23 cellular contexts compared by ENCODE assay signal in genomic region chr1:212962509-212962908, GRCh38. TPM values are rescaled to one million over a fixed set of nuclear protein-coding genes. Genes with fewer than 3 reads are reported as not detected.
DNase-seq lines count a peak whose midpoint lies in the region; ATAC-seq, FAIRE-seq and TF ChIP-seq lines count a peak whose summit lies in the region.
"Had no signal": no experiment of that assay in that cellular context is flagged by ENCODE, and none has a peak within 500 bp of the region (broad histone marks: within the 10 kb centered on the region; RNA-seq: fewer than 3 reads in every experiment).

No MANE protein-coding gene starts in this region.

- no CpG with 5 or more reads among the region's 5 CpGs for WGBS in H9 (ENCODE audit: extremely low coverage, insufficient read length, low lambda C conversion rate)
- WGBS in K562 (ENCODE audit: insufficient coverage, low coverage, missing lambda C conversion rate), result 8% methylated on average over 5 of the region's 5 CpGs

- H2BK5ac ChIP-seq in H9 (ENCODE audit: insufficient read length, low read length), result no peak overlapping the region

- DNase-seq in COR-L47 (lab: John Stamatoyannopoulos, UW), result peak; percentile 59
- peak; percentile 23 for DNase-seq in H9
- DNase-seq in NCI-H2029 treated with DMSO at 0.1 percent for 48 hours (lab: John Stamatoyannopoulos, UW), result peak; percentile 10
- no peak for DNase-seq in K562 (ENCODE audit: extremely low read depth in 1 of 4, low spot score in 3 of 4)
- no peak for DNase-seq in activated CD4-positive, alpha-beta T cell treated with anti-CD3 and anti-CD28 coated beads, Interleukin-2, amount 50 U/mL, for 48 hours
- DNase-seq in SHP77 treated with DMSO at 0.1 percent for 48 hours (lab: John Stamatoyannopoulos, UW), result no peak
- no peak for DNase-seq in HEK293T (ENCODE audit: extremely low spot score)
- no peak for DNase-seq in HUDEP-2 (lab: John Stamatoyannopoulos, UW; ENCODE audit: unreplicated experiment in 76 of 76)
- DNase-seq: CD8-positive, alpha-beta T cell; GOT3; HFFc6; MV-4-11; NCI-H146; NCI-H2107; NCI-H226; NCI-H524 treated with DMSO at 0.1 percent for 48 hours had no signal

- intact Hi-C loops in K562 (cut with micrococcal nuclease), result no loop called here

- FAIRE-seq in K562 (lab: Jason Lieb, UNC), result no peak
- FAIRE-seq: D721Med, G401.6, RCC 7860 had no signal

- no TSS peak for BruUV-seq in K562 (replicated peaks; lab: Mats Ljungman, UMichigan)

- no peaks in the 10 kb centered on the region for H3K36me3 ChIP-seq in K562 (ENCODE audit: control insufficient read depth, insufficient read depth, low read length)

- no peaks in the 10 kb centered on the region for H4K20me1 ChIP-seq in H9 (ENCODE audit: control insufficient read depth, insufficient read depth, insufficient read length)
- peaks cover 3% of the 10 kb centered on the region for H4K20me1 ChIP-seq in K562 (replicated peaks; ENCODE audit: control insufficient read depth, insufficient read depth, low read length)
- H4K20me1 ChIP-seq: BLaER1 treated with 17β-estradiol and CSF1 and Interleukin-3, amounts not matched to agents 10 nM and 100 nM had no signal

- H3K4me3 ChIP-seq in K562, result no peak overlapping the region
- H3K4me3 ChIP-seq: BLaER1 treated with 17β-estradiol and CSF1 and Interleukin-3, amounts not matched to agents 10 nM and 100 nM had no signal

- no peak for TF ChIP-seq POLR2A in K562 (conservative IDR thresholded peaks at IDR 0.05)

- no peak overlapping the region for H3K4me2 ChIP-seq in H9 (ENCODE audit: insufficient read depth, insufficient read length, low read length)
- H3K4me2 ChIP-seq in K562 (ENCODE audit: insufficient read depth, low read length), result no peak overlapping the region
- H3K4me2 ChIP-seq: BLaER1 treated with 17β-estradiol and CSF1 and Interleukin-3, amounts not matched to agents 10 nM and 100 nM; KMS-11 had no signal

- no peaks in the 10 kb centered on the region for H3K27me3 Mint-ChIP-seq in H9 (ENCODE audit: low read depth)

- no peak overlapping the region for H4K5ac ChIP-seq in H9 (ENCODE audit: insufficient read length, low read depth, low read length)

- H3K4me3 Mint-ChIP-seq in H9, result no peak overlapping the region
- H3K4me3 Mint-ChIP-seq: CD8-positive, alpha-beta T cell; HFFc6; T-helper 2 cell treated with Interferon-gamma antibody and Interleukin-4, amounts not matched to agents 5 μg/mL and 100 μg/mL, for 36 hours had no signal

- H3K9ac ChIP-seq in H9 (ENCODE audit: extremely low read depth, insufficient read length, low read length) (no peak overlapping the region), K562 (ENCODE audit: insufficient read depth in 1 of 2, low read depth in 2 of 2, low read length in 2 of 2) (no peak overlapping the region)
- H3K9ac ChIP-seq: BLaER1 treated with 17β-estradiol and CSF1 and Interleukin-3, amounts not matched to agents 10 nM and 100 nM; KMS-11 had no signal

- H3K79me2 ChIP-seq in H9 (ENCODE audit: insufficient read depth, low read length) (no peaks in the 10 kb centered on the region), K562 (ENCODE audit: control insufficient read depth, insufficient read depth, low read length) (no peaks in the 10 kb centered on the region)

- no peaks in the 10 kb centered on the region for H3K23me2 ChIP-seq in H9 (ENCODE audit: insufficient read length, low read depth, low read length, poor library complexity, severe bottlenecking)

- H3K27me3 ChIP-seq in H9 (ENCODE audit: insufficient read depth, low read length), result no peaks in the 10 kb centered on the region
- peaks cover 53 to 81% of the 10 kb centered on the region in 2 experiments for H3K27me3 ChIP-seq in K562 (ENCODE audit: control insufficient read depth in 2 of 2, insufficient read depth in 2 of 2, low read length in 2 of 2)
- H3K27me3 ChIP-seq: BLaER1 treated with 17β-estradiol and CSF1 and Interleukin-3, amounts not matched to agents 10 nM and 100 nM had no signal

- ATAC-seq in K562, result no peak
- ATAC-seq: CD8-positive, alpha-beta T cell; Right ventricle myocardium inferior had no signal

- no peaks in the 10 kb centered on the region for H3K9me1 ChIP-seq in K562 (ENCODE audit: control insufficient read depth, insufficient read depth, low read length)

- H3K79me1 ChIP-seq in H9 (ENCODE audit: insufficient read depth, low read depth, low read length, poor library complexity, severe bottlenecking), result no peaks in the 10 kb centered on the region

- H3K4me1 ChIP-seq in H9 (ENCODE audit: insufficient read depth, low read length) (peaks cover 7% of the 10 kb centered on the region; the same call in 1 of the 2 replicates), K562 (replicated peaks in 1 of 2; ENCODE audit: control insufficient read depth in 2 of 2, insufficient read depth in 2 of 2, low read length in 2 of 2) (peaks cover 0 to 4% of the 10 kb centered on the region in 2 experiments; a peak in 2 of 5 replicates)

- H3K23ac ChIP-seq in H9 (ENCODE audit: insufficient read length, low read depth, low read length), result no peak overlapping the region

- H2BK20ac ChIP-seq in H9 (ENCODE audit: low read depth, low read length, poor library complexity, severe bottlenecking), result no peak overlapping the region

- H4K91ac ChIP-seq in H9 (ENCODE audit: insufficient read length, low read depth, low read length), result no peak overlapping the region

- CTCF ChIA-PET in K562 (lab: Yijun Ruan, JAX; ENCODE audit: low intra/inter-chr PET ratio), result no interaction called here
- CTCF ChIA-PET in HEK293T (lab: Yijun Ruan, JAX), result no interaction called here

- no peaks in the 10 kb centered on the region for H3K9me3 Mint-ChIP-seq in H9
- H3K9me3 Mint-ChIP-seq: CD8-positive, alpha-beta T cell; HFFc6; T-helper 2 cell treated with Interferon-gamma antibody and Interleukin-4, amounts not matched to agents 5 μg/mL and 100 μg/mL, for 36 hours had no signal

- H3K14ac ChIP-seq in H9 (ENCODE audit: insufficient read depth, low read length), result no peak overlapping the region

- H3K9me3 ChIP-seq in H9 (ENCODE audit: control insufficient read depth, low read depth, low read length) (no peaks in the 10 kb centered on the region), K562 (replicated peaks; ENCODE audit: control insufficient read depth, insufficient read depth, low read depth, low read length) (no peaks in the 10 kb centered on the region)
- H3K9me3 ChIP-seq: BLaER1 treated with 17β-estradiol and CSF1 and Interleukin-3, amounts not matched to agents 10 nM and 100 nM had no signal

- TF ChIP-seq EP300 in K562 (IDR thresholded peaks at IDR 0.05; ENCODE audit: low read length), result no peak

- no peak overlapping the region for H3K4ac ChIP-seq in H9 (ENCODE audit: low read depth, low read length)

- H3K56ac ChIP-seq in H9 (ENCODE audit: insufficient read length, low read depth, low read length), result no peak overlapping the region

- no peak overlapping the region for H2BK15ac ChIP-seq in H9 (ENCODE audit: low read depth, low read length)

- H2BK12ac ChIP-seq in H9 (ENCODE audit: insufficient read length, low read depth, low read length), result no peak overlapping the region

- peak overlapping the region in 1 of 3 experiments; percentile 64; a peak in 1 of 7 replicates for H3K27ac Mint-ChIP-seq in H9
- H3K27ac Mint-ChIP-seq: CD8-positive, alpha-beta T cell; HFFc6; T-helper 2 cell treated with Interferon-gamma antibody and Interleukin-4, amounts not matched to agents 5 μg/mL and 100 μg/mL, for 36 hours had no signal

- TF ChIP-seq CTCF in H9 (conservative IDR thresholded peaks at IDR 0.05) (no peak), K562 (IDR thresholded peaks at IDR 0.05 in 2 of 3, conservative IDR thresholded peaks at IDR 0.05 in 1 of 3; ENCODE audit: insufficient read depth in 2 of 3, low read depth in 1 of 3, low read length in 3 of 3) (no peak)

- POLR2A ChIA-PET in K562 (lab: Yijun Ruan, JAX) (interaction anchor here (0.9 to 1.2 kb wide), 2 partner anchors 25 to 32 kb away, joined by 3 to 4 read pairs; no protein-coding TSS in a partner anchor), HEK293T (lab: Yijun Ruan, JAX) (interaction anchor here (0.7 kb wide), 1 partner anchor 12 kb away, joined by 4 read pairs; no protein-coding TSS in a partner anchor)

- no peak overlapping the region for H2BK120ac ChIP-seq in H9 (ENCODE audit: low read depth, low read length, poor library complexity, severe bottlenecking)

- peaks cover 15 to 31% of the 10 kb centered on the region in 2 experiments for H3K4me1 Mint-ChIP-seq in H9

- no peak overlapping the region for H2AK5ac ChIP-seq in H9 (ENCODE audit: insufficient read length, low read length)

- no peak overlapping the region for H2AFZ ChIP-seq in H9 (ENCODE audit: low read length)
- H2AFZ ChIP-seq in K562 (ENCODE audit: low read depth, low read length), result no peak overlapping the region

- H4K8ac ChIP-seq in H9 (replicated peaks; ENCODE audit: insufficient read length, low read depth, low read length), result no peak overlapping the region

- H3K27ac ChIP-seq in H9 (ENCODE audit: insufficient read length, low read depth, low read length), result no peak overlapping the region
- no peak overlapping the region for H3K27ac ChIP-seq in K562 (ENCODE audit: extremely low read depth, low read depth, low read length)
- H3K27ac ChIP-seq: BLaER1 treated with 17β-estradiol and CSF1 and Interleukin-3, amounts not matched to agents 10 nM and 100 nM; KMS-11 had no signal

- H3K36me3 Mint-ChIP-seq in H9 (ENCODE audit: insufficient read depth in 1 of 3, low read depth in 3 of 3), result peaks cover 76 to 98% (median 81%) of the 10 kb centered on the region in 3 experiments
- H3K36me3 Mint-ChIP-seq: CD8-positive, alpha-beta T cell had no signal

- no peak overlapping the region for H3K18ac ChIP-seq in H9 (ENCODE audit: insufficient read length, low read depth, low read length)

- TF ChIP-seq RAD21 in K562 (CRISPR knock-in tag; conservative IDR thresholded peaks at IDR 0.05 in 1 of 2, IDR thresholded peaks at IDR 0.05 in 1 of 2), result no peak

- H3T11ph ChIP-seq in H9 (ENCODE audit: low read length), result no peak overlapping the region

- in situ Hi-C loops in K562 (cut with MboI), result no loop called here

RNA-seq across cellular contexts. Expression of gene VASH2, which starts 12.2 kb away (rescaled TPM):
- total RNA-seq in H9 (2021) (76.1 and 79.5 TPM in 2 replicates), K562 (2014; rRNA removed) (0.09 TPM in 1 of 2 replicates, not detected in the other), K562 (2014; rRNA removed; fragmentation: Illumina TruSeq; extraction: Trizol) (0.06 and 0.11 TPM in 2 replicates), K562 (2015; rRNA removed; fragmentation: Illumina TruSeq; extraction: Trizol) (not detected in 2 replicates), K562 (2021) (0.13 and 0.40 TPM in 2 replicates)
- 0.32 and 1.2 TPM in 2 replicates for total RNA-seq in K562 (2011; cell fraction: chromatin; rRNA removed; ENCODE audit: low replicate concordance)
- 0.66 TPM in 1 of 2 replicates, not detected in the other for total RNA-seq in K562 (2011; cell fraction: nucleolus; rRNA removed)
- 1.9 TPM in 1 of 2 replicates, not detected in the other for total RNA-seq in K562 (2011; cell fraction: nucleoplasm; rRNA removed)
- polyA plus RNA-seq in K562 (2011; rRNA removed) (0.03 and 0.07 TPM in 2 replicates), K562 (2014; fragmentation: Illumina TruSeq; extraction: Trizol) (0.04 and 0.07 TPM in 2 replicates), K562 (2014; fragmentation: Nextera tagmentation; extraction: Ambion mirVana) (under 1 TPM; 0.06 to 0.14 TPM), K562 (2014; rRNA removed) (0.05 and 0.11 TPM in 2 replicates)
- not detected in 2 replicates for polyA plus RNA-seq in K562 (2011; cell fraction: cytosol; rRNA removed)
- polyA plus RNA-seq in K562 (2011; cell fraction: nucleus; rRNA removed), result 0.13 and 0.21 TPM in 2 replicates
- polyA plus RNA-seq in K562 (2012), result 0.12 and 0.48 TPM in 2 replicates
- 0.11 TPM in 1 of 2 replicates, not detected in the other for polyA minus RNA-seq in K562 (2011; rRNA and poly(A)+ RNA removed)
- not detected in 2 replicates for polyA minus RNA-seq in K562 (2011; cell fraction: cytosol; rRNA and poly(A)+ RNA removed)
- polyA minus RNA-seq in K562 (2011; cell fraction: nucleus; rRNA and poly(A)+ RNA removed), result 0.11 and 0.27 TPM in 2 replicates
- total RNA-seq: CD8-positive, alpha-beta T cell had no signal

RNA-seq across cellular contexts. Expression of gene ANGEL2, which starts 53.2 kb away (rescaled TPM):
- 42.4 and 47.8 TPM in 2 replicates for total RNA-seq in H9 (2021)
- total RNA-seq in K562 (2011; cell fraction: chromatin; rRNA removed; ENCODE audit: low replicate concordance), result 60.7 and 192 TPM in 2 replicates
- 31.0 and 45.0 TPM in 2 replicates for total RNA-seq in K562 (2011; cell fraction: nucleolus; rRNA removed)
- total RNA-seq in K562 (2011; cell fraction: nucleoplasm; rRNA removed), result 76.8 and 89.8 TPM in 2 replicates
- total RNA-seq in K562 (2014; rRNA removed), result 29.3 and 29.9 TPM in 2 replicates
- total RNA-seq in K562 (2014; rRNA removed; fragmentation: Illumina TruSeq; extraction: Trizol), result 30.1 and 32.8 TPM in 2 replicates
- 29.7 and 33.6 TPM in 2 replicates for total RNA-seq in K562 (2015; rRNA removed; fragmentation: Illumina TruSeq; extraction: Trizol)
- 26.2 and 27.1 TPM in 2 replicates for total RNA-seq in K562 (2021)
- 30.8 and 34.6 TPM in 2 replicates for polyA plus RNA-seq in K562 (2011; rRNA removed)
- polyA plus RNA-seq in K562 (2011; cell fraction: cytosol; rRNA removed), result 9.6 and 17.6 TPM in 2 replicates
- polyA plus RNA-seq in K562 (2011; cell fraction: nucleus; rRNA removed), result 35.0 and 44.6 TPM in 2 replicates
- 13.0 and 16.1 TPM in 2 replicates for polyA plus RNA-seq in K562 (2012)
- polyA plus RNA-seq in K562 (2014; fragmentation: Illumina TruSeq; extraction: Trizol), result 15.4 and 16.9 TPM in 2 replicates
- polyA plus RNA-seq in K562 (2014; fragmentation: Nextera tagmentation; extraction: Ambion mirVana), result 10 to 100 TPM in 1 of 2 experiments, 1 to 10 TPM in 1; 6.8 to 10.9 TPM
- polyA plus RNA-seq in K562 (2014; rRNA removed), result 16.2 and 22.3 TPM in 2 replicates
- 44.7 and 66.2 TPM in 2 replicates for polyA minus RNA-seq in K562 (2011; rRNA and poly(A)+ RNA removed)
- polyA minus RNA-seq in K562 (2011; cell fraction: cytosol; rRNA and poly(A)+ RNA removed), result 15.6 and 22.8 TPM in 2 replicates
- polyA minus RNA-seq in K562 (2011; cell fraction: nucleus; rRNA and poly(A)+ RNA removed), result 45.0 and 63.1 TPM in 2 replicates

Comparison
In these comparisons a context has a peak if more than half of its experiments do, and no peak if none do; other contexts are left out.
1. DNase-seq: peak in COR-L47 (single experiment), H9 (single experiment) and NCI-H2029 treated with DMSO at 0.1 percent for 48 hours (single experiment); none in K562 (0 of 4), activated CD4-positive, alpha-beta T cell treated with anti-CD3 and anti-CD28 coated beads, Interleukin-2, amount 50 U/mL, for 48 hours (0 of 2), SHP77 treated with DMSO at 0.1 percent for 48 hours (single experiment), HEK293T (single experiment) and HUDEP-2 (0 of 76).
2. RNA of gene VASH2, which starts 12.2 kb away (total RNA-seq): 76.1 to 79.5 TPM in H9; 0.06 to 1.9 TPM in K562; every median in the first group is over 10 times any median in the second.